In the genomic region with DNA sequence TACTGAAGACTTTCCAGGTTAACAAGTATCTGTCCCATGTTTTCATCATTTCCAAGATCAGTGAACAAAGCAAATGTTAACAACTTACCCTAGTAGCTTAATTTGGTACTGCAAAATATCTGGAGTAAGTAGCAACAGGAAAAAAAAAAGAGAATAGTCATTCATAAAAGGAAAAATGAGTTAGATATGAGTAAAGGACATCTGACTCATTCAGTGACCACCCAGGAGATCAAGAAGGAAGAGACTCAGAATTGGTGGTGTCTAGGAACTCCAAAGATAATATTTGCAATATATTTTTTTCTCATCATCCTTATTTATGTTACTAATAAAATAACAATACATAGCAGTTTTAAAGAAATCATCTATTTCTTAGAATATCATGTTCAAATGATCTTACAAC, we compare ENCODE assay signal across 18 cellular contexts.
"Had no signal": no experiment of that assay in that cellular context is flagged by ENCODE, and none has a peak within 500 bp of the region (broad histone marks: within the 10 kb centered on the region; RNA-seq: fewer than 3 reads in every experiment).

No MANE protein-coding gene starts in this region.

- H3K4me3 ChIP-seq: dorsolateral prefrontal cortex, esophagus muscularis mucosa, heart left ventricle, left lung, ovary, testis had no signal

- H3K4me1 ChIP-seq: esophagus muscularis mucosa, heart left ventricle, left lung, testis had no signal

- H3K36me3 ChIP-seq: esophagus muscularis mucosa, heart left ventricle, left lung, ovary, WERI-Rb-1 had no signal

- H3K27me3 ChIP-seq: dorsolateral prefrontal cortex, esophagus muscularis mucosa, heart left ventricle, left lung, ovary, testis had no signal

- ATAC-seq: activated CD8-positive, alpha-beta T cell treated with anti-CD3 and anti-CD28 coated beads, Interleukin-2, amount 10 ng/mL, durations not matched to agents 7 days and 5 days; heart left ventricle; left lung; stimulated activated naive CD8-positive, alpha-beta T cell treated with anti-CD3 and anti-CD28 coated beads, Interleukin-15, Interleukin-2, amounts not matched to agents 100 U/mL and 50 U/mL, for 24 hours; T-cell had no signal

- DNase-seq: activated CD4-positive, alpha-beta T cell treated with anti-CD3 and anti-CD28 coated beads for 4 hours; activated CD8-positive, alpha-beta memory T cell treated with anti-CD3 and anti-CD28 coated beads, Interleukin-2, amount 50 U/mL, for 48 hours; activated CD8-positive, alpha-beta T cell treated with anti-CD3 and anti-CD28 coated beads, Interleukin-2, amount 10 ng/mL, durations not matched to agents 7 days and 5 days; activated naive CD4-positive, alpha-beta T cell; dorsolateral prefrontal cortex; heart left ventricle; left lung; ovary; stimulated activated CD4-positive, alpha-beta T cell treated with anti-CD3 and anti-CD28 coated beads, Interleukin-4, amount 100 ng/mL, for 1 hour; stimulated activated CD8-positive, alpha-beta memory T cell treated with anti-CD3 and anti-CD28 coated beads, Interleukin-4, amount 100 ng/mL, for 48 hours; stimulated activated naive CD8-positive, alpha-beta T cell treated with anti-CD3 and anti-CD28 coated beads, Interleukin-15, Interleukin-2, amounts not matched to agents 100 U/mL and 50 U/mL, for 24 hours; T-cell; T1000; testis; WERI-Rb-1 had no signal

- FAIRE-seq: frontal cortex, islet of Langerhans had no signal

- H3K27ac ChIP-seq: dorsolateral prefrontal cortex, esophagus muscularis mucosa, heart left ventricle, left lung, ovary, testis, WERI-Rb-1 had no signal

- H3K9me3 ChIP-seq: esophagus muscularis mucosa, ovary, testis had no signal
